1 cellular context compared by ENCODE assay signal in genomic region chr16:88314991-88315542, GRCh38.
TF ChIP-seq lines count a peak whose summit lies in the region.

No MANE protein-coding gene starts in this region.

TF ChIP-seq in K562, 482 proteins besides CTCF, POLR2A, EP300 and RAD21 (continued from another document):
- TF ChIP-seq ZNF518B (CRISPR knock-in tag; IDR thresholded peaks at IDR 0.05), result no peak
- TF ChIP-seq NBN (IDR thresholded peaks at IDR 0.05; ENCODE audit: low read depth), result no peak
- no peak for TF ChIP-seq ZNF507 (tag; conservative IDR thresholded peaks at IDR 0.05)
- no peak for TF ChIP-seq AFF4 (CRISPR knock-in tag; IDR thresholded peaks at IDR 0.05)
